In the genomic region with DNA sequence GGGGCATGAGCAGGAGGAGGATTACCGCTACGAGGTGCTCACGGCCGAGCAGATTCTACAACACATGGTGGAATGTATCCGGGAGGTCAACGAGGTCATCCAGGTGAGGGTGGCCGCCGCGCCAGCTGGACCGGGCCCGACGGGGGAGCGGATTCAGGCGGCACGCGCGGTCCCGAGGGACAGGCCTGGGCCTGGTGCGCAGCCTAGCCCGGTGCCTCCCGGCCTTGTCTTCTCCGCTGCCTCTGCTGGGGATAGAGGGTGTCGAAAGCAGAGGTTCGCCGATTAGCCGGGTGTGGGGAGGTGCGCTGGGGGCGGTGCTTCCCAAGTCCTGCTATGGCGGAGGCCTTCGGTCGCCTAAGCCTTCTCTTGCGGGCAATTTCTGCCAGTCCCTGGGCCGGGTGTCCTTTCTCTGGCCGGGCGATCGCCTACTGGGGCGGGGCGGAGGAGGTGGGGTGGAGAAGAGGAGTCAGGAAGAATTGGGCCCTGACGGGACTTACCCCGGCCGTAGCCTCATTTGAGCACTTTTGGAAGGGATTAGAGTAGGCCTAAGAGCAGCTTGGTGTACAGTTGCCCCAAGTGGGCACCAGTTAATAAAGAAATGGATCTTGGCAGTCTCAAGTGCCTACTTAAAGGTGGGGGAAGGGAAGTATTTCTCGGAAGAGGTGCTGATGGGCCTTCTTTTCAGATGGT, we compare ENCODE assay signal across 1 cellular context.
A peak's percentile ranks its signal among the peaks of the same experiment; 100 is the strongest.
TF ChIP-seq lines count a peak whose summit lies in the region.

No MANE protein-coding gene starts in this region.

TF ChIP-seq in HEK293, 187 proteins besides CTCF, POLR2A, EP300 and RAD21 (continued from another document and continues in another):
- TF ChIP-seq ZNF580 (tag by site-specific recombination; IDR thresholded peaks at IDR 0.05): 0 out of 2 replicates have a peak, but pooled peaks have one; percentile 58
- TF ChIP-seq SP2 (tag by site-specific recombination; IDR thresholded peaks at IDR 0.05): peak; percentile 77
- peak; percentile 92; the same call in 1 of the 2 replicates for TF ChIP-seq ZNF501 (tag by site-specific recombination; IDR thresholded peaks at IDR 0.05)
- TF ChIP-seq, protein P1, sequence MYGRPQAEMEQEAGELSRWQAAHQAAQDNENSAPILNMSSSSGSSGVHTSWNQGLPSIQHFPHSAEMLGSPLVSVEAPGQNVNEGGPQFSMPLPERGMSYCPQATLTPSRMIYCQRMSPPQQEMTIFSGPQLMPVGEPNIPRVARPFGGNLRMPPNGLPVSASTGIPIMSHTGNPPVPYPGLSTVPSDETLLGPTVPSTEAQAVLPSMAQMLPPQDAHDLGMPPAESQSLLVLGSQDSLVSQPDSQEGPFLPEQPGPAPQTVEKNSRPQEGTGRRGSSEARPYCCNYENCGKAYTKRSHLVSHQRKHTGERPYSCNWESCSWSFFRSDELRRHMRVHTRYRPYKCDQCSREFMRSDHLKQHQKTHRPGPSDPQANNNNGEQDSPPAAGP (tag by site-specific recombination; IDR thresholded peaks at IDR 0.05): peak; percentile 59
- TF ChIP-seq, protein P2, sequence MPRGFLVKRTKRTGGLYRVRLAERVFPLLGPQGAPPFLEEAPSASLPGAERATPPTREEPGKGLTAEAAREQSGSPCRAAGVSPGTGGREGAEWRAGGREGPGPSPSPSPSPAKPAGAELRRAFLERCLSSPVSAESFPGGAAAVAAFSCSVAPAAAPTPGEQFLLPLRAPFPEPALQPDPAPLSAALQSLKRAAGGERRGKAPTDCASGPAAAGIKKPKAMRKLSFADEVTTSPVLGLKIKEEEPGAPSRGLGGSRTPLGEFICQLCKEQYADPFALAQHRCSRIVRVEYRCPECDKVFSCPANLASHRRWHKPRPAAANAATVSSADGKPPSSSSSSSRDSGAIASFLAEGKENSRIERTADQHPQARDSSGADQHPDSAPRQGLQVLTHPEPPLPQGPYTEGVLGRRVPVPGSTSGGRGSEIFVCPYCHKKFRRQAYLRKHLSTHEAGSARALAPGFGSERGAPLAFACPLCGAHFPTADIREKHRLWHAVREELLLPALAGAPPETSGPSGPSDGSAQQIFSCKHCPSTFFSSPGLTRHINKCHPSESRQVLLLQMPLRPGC (tag by site-specific recombination; IDR thresholded peaks at IDR 0.05): peak; percentile 29
- TF ChIP-seq ZNF704 (tag by site-specific recombination; IDR thresholded peaks at IDR 0.05): no peak
- peak; percentile 32; the same call in 1 of the 2 replicates for TF ChIP-seq ZBTB7A (tag by site-specific recombination; IDR thresholded peaks at IDR 0.05; ENCODE audit: low read depth)
- no peak for TF ChIP-seq ZNF19 (tag by site-specific recombination; IDR thresholded peaks at IDR 0.05; ENCODE audit: low read depth)
- peak; percentile 30 for TF ChIP-seq BCL11A (tag by site-specific recombination; IDR thresholded peaks at IDR 0.05; ENCODE audit: low read depth)
- TF ChIP-seq SP3 (tag by site-specific recombination; IDR thresholded peaks at IDR 0.05): peak; percentile 76
- TF ChIP-seq ZNF10 (tag by site-specific recombination; IDR thresholded peaks at IDR 0.05): peak; percentile 68; the same call in 1 of the 2 replicates
- TF ChIP-seq ZNF155 (tag by site-specific recombination; IDR thresholded peaks at IDR 0.05): no peak
- no peak for TF ChIP-seq ZNF37A (tag by site-specific recombination; IDR thresholded peaks at IDR 0.05)
- TF ChIP-seq ZNF341 (tag by site-specific recombination; IDR thresholded peaks at IDR 0.05; ENCODE audit: low read depth): peak; percentile 71
- no peak for TF ChIP-seq GLI2 (tag by site-specific recombination; IDR thresholded peaks at IDR 0.05; ENCODE audit: borderline replicate concordance, low read depth)
- 0 out of 2 replicates have a peak, but pooled peaks have one; percentile 70 for TF ChIP-seq ZNF423 (tag by site-specific recombination; IDR thresholded peaks at IDR 0.05)
- TF ChIP-seq ZFHX2 (tag by site-specific recombination; conservative IDR thresholded peaks at IDR 0.05): peak; percentile 50; the same call in 1 of the 2 replicates
- peak; percentile 65; the same call in 1 of the 2 replicates for TF ChIP-seq BCL11B (tag by site-specific recombination; IDR thresholded peaks at IDR 0.05; ENCODE audit: low read depth)
- TF ChIP-seq GFI1B (tag by site-specific recombination; IDR thresholded peaks at IDR 0.05): peak; percentile 36; the same call in 1 of the 2 replicates
- peak; percentile 61; the same call in 1 of the 2 replicates for TF ChIP-seq ZNF324 (tag by site-specific recombination; IDR thresholded peaks at IDR 0.05)
- peak; percentile 77 for TF ChIP-seq GLIS1 (tag by site-specific recombination; IDR thresholded peaks at IDR 0.05)
- peak; percentile 84 for TF ChIP-seq YY2 (tag by site-specific recombination; IDR thresholded peaks at IDR 0.05)
- peak; percentile 91 for TF ChIP-seq GLIS2 (tag by site-specific recombination; IDR thresholded peaks at IDR 0.05)
- TF ChIP-seq ZNF2 (tag by site-specific recombination; IDR thresholded peaks at IDR 0.05): peak; percentile 93
- peak; percentile 71; the same call in 1 of the 2 replicates for TF ChIP-seq HOXC10 (CRISPR knock-in tag; IDR thresholded peaks at IDR 0.05)
- TF ChIP-seq ZSCAN4 (tag by site-specific recombination; IDR thresholded peaks at IDR 0.05): peak; percentile 7; the same call in 1 of the 2 replicates
- TF ChIP-seq ZBTB20 (tag by site-specific recombination; IDR thresholded peaks at IDR 0.05): peak; percentile 87
- TF ChIP-seq ZBTB48 (tag by site-specific recombination; IDR thresholded peaks at IDR 0.05): peak; percentile 88
- TF ChIP-seq ZNF692 (tag by site-specific recombination; IDR thresholded peaks at IDR 0.05): peak; percentile 24; the same call in 1 of the 2 replicates
- 0 out of 2 replicates have a peak, but pooled peaks have one; percentile 22 for TF ChIP-seq ZNF16 (tag by site-specific recombination; IDR thresholded peaks at IDR 0.05; ENCODE audit: low read depth)
- TF ChIP-seq ZNF426 (tag by site-specific recombination; IDR thresholded peaks at IDR 0.05): no peak
- TF ChIP-seq KLF9 (tag by site-specific recombination; IDR thresholded peaks at IDR 0.05; ENCODE audit: low read depth): peak; percentile 58
- TF ChIP-seq, protein P3, sequence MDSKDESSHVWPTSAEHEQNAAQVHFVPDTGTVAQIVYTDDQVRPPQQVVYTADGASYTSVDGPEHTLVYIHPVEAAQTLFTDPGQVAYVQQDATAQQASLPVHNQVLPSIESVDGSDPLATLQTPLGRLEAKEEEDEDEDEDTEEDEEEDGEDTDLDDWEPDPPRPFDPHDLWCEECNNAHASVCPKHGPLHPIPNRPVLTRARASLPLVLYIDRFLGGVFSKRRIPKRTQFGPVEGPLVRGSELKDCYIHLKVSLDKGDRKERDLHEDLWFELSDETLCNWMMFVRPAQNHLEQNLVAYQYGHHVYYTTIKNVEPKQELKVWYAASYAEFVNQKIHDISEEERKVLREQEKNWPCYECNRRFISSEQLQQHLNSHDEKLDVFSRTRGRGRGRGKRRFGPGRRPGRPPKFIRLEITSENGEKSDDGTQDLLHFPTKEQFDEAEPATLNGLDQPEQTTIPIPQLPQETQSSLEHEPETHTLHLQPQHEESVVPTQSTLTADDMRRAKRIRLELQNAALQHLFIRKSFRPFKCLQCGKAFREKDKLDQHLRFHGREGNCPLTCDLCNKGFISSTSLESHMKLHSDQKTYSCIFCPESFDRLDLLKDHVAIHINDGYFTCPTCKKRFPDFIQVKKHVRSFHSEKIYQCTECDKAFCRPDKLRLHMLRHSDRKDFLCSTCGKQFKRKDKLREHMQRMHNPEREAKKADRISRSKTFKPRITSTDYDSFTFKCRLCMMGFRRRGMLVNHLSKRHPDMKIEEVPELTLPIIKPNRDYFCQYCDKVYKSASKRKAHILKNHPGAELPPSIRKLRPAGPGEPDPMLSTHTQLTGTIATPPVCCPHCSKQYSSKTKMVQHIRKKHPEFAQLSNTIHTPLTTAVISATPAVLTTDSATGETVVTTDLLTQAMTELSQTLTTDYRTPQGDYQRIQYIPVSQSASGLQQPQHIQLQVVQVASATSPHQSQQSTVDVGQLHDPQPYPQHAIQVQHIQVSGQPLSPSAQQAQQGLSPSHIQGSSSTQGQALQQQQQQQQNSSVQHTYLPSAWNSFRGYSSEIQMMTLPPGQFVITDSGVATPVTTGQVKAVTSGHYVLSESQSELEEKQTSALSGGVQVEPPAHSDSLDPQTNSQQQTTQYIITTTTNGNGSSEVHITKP (tag by site-specific recombination; IDR thresholded peaks at IDR 0.05): peak; percentile 79
- TF ChIP-seq ZNF701 (tag by site-specific recombination; IDR thresholded peaks at IDR 0.05): no peak
- TF ChIP-seq ZNF792 (tag by site-specific recombination; IDR thresholded peaks at IDR 0.05): 0 out of 2 replicates have a peak, but pooled peaks have one; percentile 55
- peak; percentile 46; the same call in 1 of the 2 replicates for TF ChIP-seq ZNF366 (tag by site-specific recombination; conservative IDR thresholded peaks at IDR 0.05)
- peak; percentile 5; the same call in 1 of the 2 replicates for TF ChIP-seq FEZF1 (tag by site-specific recombination; IDR thresholded peaks at IDR 0.05)
- peak; percentile 81 for TF ChIP-seq ZBTB8A (tag by site-specific recombination; IDR thresholded peaks at IDR 0.05)
- TF ChIP-seq, protein P4, sequence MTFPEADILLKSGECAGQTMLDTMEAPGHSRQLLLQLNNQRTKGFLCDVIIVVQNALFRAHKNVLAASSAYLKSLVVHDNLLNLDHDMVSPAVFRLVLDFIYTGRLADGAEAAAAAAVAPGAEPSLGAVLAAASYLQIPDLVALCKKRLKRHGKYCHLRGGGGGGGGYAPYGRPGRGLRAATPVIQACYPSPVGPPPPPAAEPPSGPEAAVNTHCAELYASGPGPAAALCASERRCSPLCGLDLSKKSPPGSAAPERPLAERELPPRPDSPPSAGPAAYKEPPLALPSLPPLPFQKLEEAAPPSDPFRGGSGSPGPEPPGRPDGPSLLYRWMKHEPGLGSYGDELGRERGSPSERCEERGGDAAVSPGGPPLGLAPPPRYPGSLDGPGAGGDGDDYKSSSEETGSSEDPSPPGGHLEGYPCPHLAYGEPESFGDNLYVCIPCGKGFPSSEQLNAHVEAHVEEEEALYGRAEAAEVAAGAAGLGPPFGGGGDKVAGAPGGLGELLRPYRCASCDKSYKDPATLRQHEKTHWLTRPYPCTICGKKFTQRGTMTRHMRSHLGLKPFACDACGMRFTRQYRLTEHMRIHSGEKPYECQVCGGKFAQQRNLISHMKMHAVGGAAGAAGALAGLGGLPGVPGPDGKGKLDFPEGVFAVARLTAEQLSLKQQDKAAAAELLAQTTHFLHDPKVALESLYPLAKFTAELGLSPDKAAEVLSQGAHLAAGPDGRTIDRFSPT (tag by site-specific recombination; IDR thresholded peaks at IDR 0.05): peak; percentile 95
- TF ChIP-seq ZNF830 (tag by site-specific recombination; IDR thresholded peaks at IDR 0.05; ENCODE audit: low read depth): no peak
- TF ChIP-seq WT1 (tag by site-specific recombination; IDR thresholded peaks at IDR 0.05): peak; percentile 49
- peak; percentile 70; the same call in 1 of the 2 replicates for TF ChIP-seq ZNF394 (tag by site-specific recombination; IDR thresholded peaks at IDR 0.05; ENCODE audit: borderline replicate concordance)
- TF ChIP-seq ZNF629 (tag by site-specific recombination; IDR thresholded peaks at IDR 0.05): peak; percentile 55
- no peak for TF ChIP-seq KLF10 (tag by site-specific recombination; IDR thresholded peaks at IDR 0.05)
- TF ChIP-seq EGR2 (tag by site-specific recombination; IDR thresholded peaks at IDR 0.05; ENCODE audit: low read depth): 0 out of 2 replicates have a peak, but pooled peaks have one; percentile 46
- no peak for TF ChIP-seq SETDB1 (IDR thresholded peaks at IDR 0.05; ENCODE audit: insufficient read length, low read length)
- no peak for TF ChIP-seq ZNF132 (tag by site-specific recombination; IDR thresholded peaks at IDR 0.05; ENCODE audit: borderline replicate concordance)
- TF ChIP-seq ZNF624 (tag by site-specific recombination; IDR thresholded peaks at IDR 0.05): 0 out of 2 replicates have a peak, but pooled peaks have one; percentile 19
- peak; percentile 57 for TF ChIP-seq SP7 (tag by site-specific recombination; IDR thresholded peaks at IDR 0.05)
- TF ChIP-seq SCRT2 (tag by site-specific recombination; IDR thresholded peaks at IDR 0.05): no peak
- TF ChIP-seq KLF16 (tag by site-specific recombination; IDR thresholded peaks at IDR 0.05): peak; percentile 84
- TF ChIP-seq ZNF266 (tag by site-specific recombination; IDR thresholded peaks at IDR 0.05; ENCODE audit: low read depth): no peak
